1 cellular context compared by ENCODE assay signal in the genomic region with DNA sequence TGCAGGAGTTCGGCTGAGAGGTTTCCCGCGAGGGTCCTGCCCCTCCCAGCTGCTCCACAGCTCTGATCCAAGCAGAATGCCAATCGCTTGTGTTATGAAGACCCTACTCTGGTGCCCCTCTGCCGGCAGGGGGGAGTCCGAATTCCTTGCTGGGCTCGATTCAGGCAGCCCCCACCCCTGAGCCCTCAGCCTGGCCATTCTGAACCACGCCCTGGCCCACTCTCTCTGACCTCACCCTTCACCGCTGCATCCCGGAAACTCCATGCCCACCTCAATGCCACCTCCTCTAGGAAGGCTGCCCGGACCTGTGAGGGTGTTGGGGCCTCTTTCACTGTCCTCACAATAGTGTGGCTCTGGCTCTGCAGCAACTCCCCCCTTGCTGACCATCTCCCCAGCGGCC.
TF ChIP-seq lines count a peak whose summit lies in the region.

No MANE protein-coding gene starts in this region.

TF ChIP-seq in K562, 482 proteins besides CTCF, POLR2A, EP300 and RAD21 (continued from another document):
- TF ChIP-seq HNRNPLL (IDR thresholded peaks at IDR 0.05; ENCODE audit: low read depth, low read length, poor library complexity, severe bottlenecking) = no peak
